In genomic region chr4:111048316-111048715, GRCh38 we compare ENCODE assay signal across 8 cellular contexts.
"Had no signal": no experiment of that assay in that cellular context is flagged by ENCODE, and none has a peak within 500 bp of the region (broad histone marks: within the 10 kb centered on the region; RNA-seq: fewer than 3 reads in every experiment).

No MANE protein-coding gene starts in this region.

- H3K27ac Mint-ChIP-seq: HFFc6 had no signal

- FAIRE-seq: HTR-8/SVneo, K562 had no signal

- H3K4me1 ChIP-seq: HAP-1 had no signal

- ATAC-seq: HCT116, K562 had no signal

- H3K9me3 Mint-ChIP-seq: HFFc6 had no signal

- H3K36me3 ChIP-seq: HAP-1 had no signal

- H3K9me3 ChIP-seq: HAP-1 had no signal

- H3K9ac ChIP-seq: GM23248 had no signal

- H3K4me3 Mint-ChIP-seq: HFFc6 had no signal

- DNase-seq: GM23248, H7, HFFc6, IMR-90 had no signal

- H2AFZ ChIP-seq: GM23248 had no signal

- H3K4me3 ChIP-seq: GM23248, HAP-1, K562 had no signal

- H3K27ac ChIP-seq: GM23248 had no signal
